Comparison of ENCODE assay signal across 11 cellular contexts in genomic region chr3:194369522-194370279, GRCh38.
DNase-seq lines count a peak whose midpoint lies in the region; ATAC-seq, FAIRE-seq and TF ChIP-seq lines count a peak whose summit lies in the region.
"Had no signal": no experiment of that assay in that cellular context is flagged by ENCODE, and none has a peak within 500 bp of the region (broad histone marks: within the 10 kb centered on the region; RNA-seq: fewer than 3 reads in every experiment).

Gene LRRC15, minus strand, starts transcription at chr3:194369743. Its CDS starts 8,700 bp downstream, at chr3:194361043.

- H3K4me3 ChIP-seq in fibroblast of mammary gland (ENCODE audit: control insufficient read depth, low read depth, low read length), result no peak within 1 kb of the TSS
- H3K4me3 ChIP-seq: dorsolateral prefrontal cortex had no signal

- peaks cover 72% of the 10 kb centered on the region for H3K4me1 Mint-ChIP-seq in nephron progenitor cell

- no peaks in the 10 kb centered on the region for H3K9me3 Mint-ChIP-seq in nephron progenitor cell

- no peak within 1 kb of the TSS for H3K27ac Mint-ChIP-seq in nephron progenitor cell

- no peaks in the 10 kb centered on the region for H3K36me3 Mint-ChIP-seq in nephron progenitor cell (ENCODE audit: low read depth)

- peak; percentile 71 for DNase-seq in ELF-1 (ENCODE audit: low read depth, low spot score)
- peak; percentile 16 for DNase-seq in RCC 7860 (ENCODE audit: low spot score)
- peak; percentile 39 for DNase-seq in fibroblast of mammary gland (ENCODE audit: low read depth)
- DNase-seq in nephron progenitor cell, result peak; percentile 43
- no peak for DNase-seq in activated naive CD4-positive, alpha-beta T cell treated with Interleukin-2 at 50 U/mL for 16 hours
- no peak for DNase-seq in DMS 273 treated with DMSO at 0.1 percent for 48 hours (lab: John Stamatoyannopoulos, UW)
- DNase-seq: dorsolateral prefrontal cortex; NCI-H2029 treated with DMSO at 0.1 percent for 48 hours; stimulated activated CD8-positive, alpha-beta memory T cell treated with anti-CD3 and anti-CD28 coated beads, Interleukin-4, amount 100 ng/mL, for 48 hours had no signal

- H3K4me3 Mint-ChIP-seq in nephron progenitor cell, result peak within 1 kb of the TSS; percentile 54

- no peak for FAIRE-seq in RCC 7860 (lab: Jason Lieb, UNC)

- H3K27me3 Mint-ChIP-seq in nephron progenitor cell (ENCODE audit: low read depth, poor library complexity), result peaks cover 47% of the 10 kb centered on the region

- no peak for TF ChIP-seq CTCF in fibroblast of mammary gland (conservative IDR thresholded peaks at IDR 0.05; ENCODE audit: control insufficient read depth, insufficient read depth, low read depth, low read length)
- TF ChIP-seq CTCF in nephron progenitor cell (IDR thresholded peaks at IDR 0.05), result no peak

- ATAC-seq in HG02885 (IDR thresholded peaks at IDR 0.05; ENCODE audit: poor library complexity, unreplicated experiment) (no peak), HG03025 (IDR thresholded peaks at IDR 0.05; ENCODE audit: low FRiP score, unreplicated experiment) (no peak)

Comparison
In these comparisons a context has a peak if more than half of its experiments do, and no peak if none do; other contexts are left out.
1. DNase-seq: peak in ELF-1 (single experiment), RCC 7860 (single experiment), fibroblast of mammary gland (single experiment) and nephron progenitor cell (single experiment); none in activated naive CD4-positive, alpha-beta T cell treated with Interleukin-2 at 50 U/mL for 16 hours (single experiment) and DMS 273 treated with DMSO at 0.1 percent for 48 hours (single experiment).